In genomic region chr20:41367956-41368355, GRCh38 we compare ENCODE assay signal across 16 cellular contexts. TPM values are rescaled to one million over a fixed set of nuclear protein-coding genes. Genes with fewer than 3 reads are reported as not detected.
"Had no signal": no experiment of that assay in that cellular context is flagged by ENCODE, and none has a peak within 500 bp of the region (broad histone marks: within the 10 kb centered on the region; RNA-seq: fewer than 3 reads in every experiment).

No MANE protein-coding gene starts in this region.

- H3K4me3 ChIP-seq: stomach, thoracic aorta, transverse colon had no signal

- DNase-seq: hippocampal formation; kidney glomerular epithelial cell; mammary epithelial cell; naive thymus-derived CD4-positive, alpha-beta T cell; right cardiac atrium; small intestine; stimulated activated CD4-positive, alpha-beta T cell treated with anti-CD3 and anti-CD28 coated beads, Interleukin-12 subunit alpha, Interleukin-12 subunit beta, amount 100 ng/mL, for 4 hours; stimulated activated naive CD4-positive, alpha-beta T cell; stomach; substantia nigra; transverse colon had no signal

- H3K4me3 Mint-ChIP-seq: dendritic cell treated with granulocyte-macrophage colony-stimulating factor and Interleukin-4, amounts not matched to agents 40 ng/mL and 50 ng/mL, for 4 days had no signal

- H3K9me3 ChIP-seq: thoracic aorta, transverse colon had no signal

- ATAC-seq: heart left ventricle; left lobe of liver; naive thymus-derived CD4-positive, alpha-beta T cell; right cardiac atrium had no signal

- H3K27ac ChIP-seq: stomach, thoracic aorta, transverse colon had no signal

- H3K27ac Mint-ChIP-seq: dendritic cell treated with granulocyte-macrophage colony-stimulating factor and Interleukin-4, amounts not matched to agents 40 ng/mL and 50 ng/mL, for 4 days; naive thymus-derived CD4-positive, alpha-beta T cell had no signal

- H3K36me3 ChIP-seq: heart left ventricle, stomach, thoracic aorta, transverse colon had no signal

RNA-seq across cellular contexts. Expression of gene EMILIN3, which starts 1.3 kb away (rescaled TPM):
- total RNA-seq: mammary epithelial cell, mesenteric fat pad had no signal
- polyA plus RNA-seq: naive thymus-derived CD4-positive, alpha-beta T cell had no signal
